Comparison of ENCODE assay signal across 15 cellular contexts in genomic region chr6:90027004-90027403, GRCh38.
"Had no signal": no experiment of that assay in that cellular context is flagged by ENCODE, and none has a peak within 500 bp of the region (broad histone marks: within the 10 kb centered on the region; RNA-seq: fewer than 3 reads in every experiment).

No MANE protein-coding gene starts in this region.

- H3K27me3 Mint-ChIP-seq: memory B cell; naive thymus-derived CD4-positive, alpha-beta T cell had no signal

- H3K4me3 Mint-ChIP-seq: memory B cell had no signal

- H3K9me3 Mint-ChIP-seq: memory B cell had no signal

- DNase-seq: activated CD4-positive, alpha-beta T cell treated with anti-CD3 and anti-CD28 coated beads for 48 hours; activated gamma-delta T cell treated with Interleukin-2 at 50 U/mL for 16 hours; activated T-cell treated with anti-CD3 and anti-CD28 coated beads, Interleukin-2, amount 50 U/mL, for 1 hour; amygdala; body of pancreas; caudate nucleus; erythroblast; left lung; mucosa of descending colon; naive thymus-derived CD4-positive, alpha-beta T cell; stimulated activated CD4-positive, alpha-beta T cell treated with anti-CD3 and anti-CD28 coated beads, Interleukin-12 subunit alpha, Interleukin-12 subunit beta, amount 100 ng/mL, for 4 hours; stimulated activated CD4-positive, alpha-beta T cell treated with anti-CD3 and anti-CD28 coated beads, Interleukin-2, amount 100 ng/mL, for 24 hours; substantia nigra; uterus had no signal
